Comparison of ENCODE assay signal across 8 cellular contexts in the genomic region with DNA sequence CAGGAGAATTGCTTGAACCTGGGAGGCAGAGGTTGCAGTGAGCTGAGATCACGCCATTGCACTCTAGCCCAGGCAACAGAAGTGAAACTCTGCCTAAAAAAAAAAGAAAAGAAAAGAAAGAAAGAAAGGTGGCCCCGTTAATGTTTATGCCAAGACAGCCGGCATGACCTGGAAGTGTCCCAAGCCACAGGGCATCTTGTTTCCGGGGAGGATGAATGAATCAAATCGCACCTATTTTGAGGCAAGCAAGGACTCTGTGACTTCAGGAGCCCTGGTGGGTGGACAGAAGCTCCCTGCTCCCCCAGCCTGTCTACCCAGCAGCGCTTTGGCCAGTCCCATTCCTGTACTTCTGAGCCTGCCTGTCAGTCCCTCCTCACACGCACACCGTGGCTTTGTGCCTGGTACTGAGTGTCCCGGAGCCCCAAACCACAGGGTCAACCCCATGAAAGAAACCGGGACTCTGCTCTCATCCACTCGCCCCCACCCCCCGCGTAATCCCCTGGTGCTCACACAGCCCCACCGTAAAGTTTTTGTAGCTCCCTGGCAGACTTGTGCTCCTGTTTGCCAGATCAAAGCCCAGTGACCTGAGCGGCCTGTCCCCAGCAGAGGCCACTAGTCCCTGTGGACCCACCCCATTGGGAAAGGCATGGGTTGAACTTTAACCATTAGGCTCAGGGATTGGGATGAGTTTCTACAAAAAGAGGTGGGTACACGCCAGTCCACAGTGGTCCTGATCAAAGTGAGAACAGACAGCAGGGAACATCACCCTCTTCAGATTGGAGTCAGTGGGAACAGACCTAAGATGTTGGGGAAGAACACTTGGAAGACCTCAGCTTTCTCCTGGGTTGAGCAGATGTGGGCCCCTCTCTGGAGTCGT. TPM values are rescaled to one million over a fixed set of nuclear protein-coding genes. Genes with fewer than 3 reads are reported as not detected.
DNase-seq lines count a peak whose midpoint lies in the region; ATAC-seq lines count a peak whose summit lies in the region.

No MANE protein-coding gene starts in this region.

- no peaks in the 10 kb centered on the region for H3K9me3 Mint-ChIP-seq in activated naive CD4-positive, alpha-beta T cell treated with anti-CD3 and anti-CD28 coated beads for 36 hours
- no peaks in the 10 kb centered on the region for H3K9me3 Mint-ChIP-seq in activated CD4-positive, alpha-beta memory T cell treated with anti-CD3 and anti-CD28 coated beads for 36 hours

- intact Hi-C loops in activated naive CD4-positive, alpha-beta T cell treated with anti-CD3 and anti-CD28 coated beads for 36 hours (cut with micrococcal nuclease), result loop anchor here (1.0 to 2.0 kb wide), 4 partner anchors 19 to 71 kb away; a partner anchor contains a TSS
- intact Hi-C loops in activated CD4-positive, alpha-beta memory T cell treated with anti-CD3 and anti-CD28 coated beads for 36 hours (cut with micrococcal nuclease), result loop anchor here (1.0 kb wide), 2 partner anchors 34 to 136 kb away; a partner anchor contains a TSS

- POLR2A ChIA-PET in activated CD4-positive, alpha-beta memory T cell treated with anti-CD3 and anti-CD28 coated beads for 36 hours (lab: Charles Lee), result interaction anchor here (0.7 to 1.6 kb wide), 4 partner anchors 18 to 72 kb away, joined by 3 to 4 read pairs (median 4); no protein-coding TSS in a partner anchor

- no peaks in the 10 kb centered on the region for H3K27me3 Mint-ChIP-seq in activated naive CD4-positive, alpha-beta T cell treated with anti-CD3 and anti-CD28 coated beads for 36 hours (ENCODE audit: low read depth)
- no peaks in the 10 kb centered on the region for H3K27me3 Mint-ChIP-seq in activated CD4-positive, alpha-beta memory T cell treated with anti-CD3 and anti-CD28 coated beads for 36 hours

- ATAC-seq in HG03354 (IDR thresholded peaks at IDR 0.05; ENCODE audit: poor library complexity, severe bottlenecking, unreplicated experiment), result peak; percentile 18

- CTCF ChIA-PET in activated naive CD4-positive, alpha-beta T cell treated with anti-CD3 and anti-CD28 coated beads for 36 hours (lab: Charles Lee), result interaction anchor here (0.6 to 1.6 kb wide), 2 partner anchors 13 to 243 kb away, joined by 3 read pairs; no protein-coding TSS in a partner anchor
- CTCF ChIA-PET in activated CD4-positive, alpha-beta memory T cell treated with anti-CD3 and anti-CD28 coated beads for 36 hours (lab: Charles Lee), result interaction anchor here (0.9 to 2.0 kb wide), 5 partner anchors 60 to 262 kb away, joined by 3 to 5 read pairs (median 3); no protein-coding TSS in a partner anchor

- peaks cover 1% of the 10 kb centered on the region for H3K36me3 Mint-ChIP-seq in activated naive CD4-positive, alpha-beta T cell treated with anti-CD3 and anti-CD28 coated beads for 36 hours (ENCODE audit: low read depth)
- H3K36me3 Mint-ChIP-seq in activated CD4-positive, alpha-beta memory T cell treated with anti-CD3 and anti-CD28 coated beads for 36 hours, result peaks cover 3% of the 10 kb centered on the region

- H3K27ac Mint-ChIP-seq in activated naive CD4-positive, alpha-beta T cell treated with anti-CD3 and anti-CD28 coated beads for 36 hours, result peak overlapping the region; percentile 59
- peak overlapping the region; percentile 84 for H3K27ac Mint-ChIP-seq in activated CD4-positive, alpha-beta memory T cell treated with anti-CD3 and anti-CD28 coated beads for 36 hours

- DNase-seq in activated naive CD4-positive, alpha-beta T cell treated with anti-CD3 and anti-CD28 coated beads for 36 hours, result peak; percentile 63
- no peak for DNase-seq in activated naive CD4-positive, alpha-beta T cell (lab: John Stamatoyannopoulos, UW)
- peak; percentile 61 for DNase-seq in activated CD4-positive, alpha-beta memory T cell treated with anti-CD3 and anti-CD28 coated beads for 36 hours
- peak; percentile 71 for DNase-seq in glomerular visceral epithelial cell (ENCODE audit: extremely low spot score)
- DNase-seq in renal cortical epithelial cell (ENCODE audit: low read depth), result peak; percentile 80
- no peak for DNase-seq in cortex of kidney (lab: John Stamatoyannopoulos, UW)
- no peak for DNase-seq in SIG-M5 (lab: John Stamatoyannopoulos, UW)

- peaks cover 26% of the 10 kb centered on the region for H3K4me1 Mint-ChIP-seq in activated naive CD4-positive, alpha-beta T cell treated with anti-CD3 and anti-CD28 coated beads for 36 hours (ENCODE audit: low read depth)
- H3K4me1 Mint-ChIP-seq in activated CD4-positive, alpha-beta memory T cell treated with anti-CD3 and anti-CD28 coated beads for 36 hours (ENCODE audit: low read depth), result peaks cover 12% of the 10 kb centered on the region

- H3K4me3 Mint-ChIP-seq in activated naive CD4-positive, alpha-beta T cell treated with anti-CD3 and anti-CD28 coated beads for 36 hours, result peak overlapping the region; percentile 78
- H3K4me3 Mint-ChIP-seq in activated CD4-positive, alpha-beta memory T cell treated with anti-CD3 and anti-CD28 coated beads for 36 hours, result peak overlapping the region; percentile 94

RNA-seq across cellular contexts. Expression of a gene that starts 19.3 kb away (rescaled TPM):
- total RNA-seq in activated naive CD4-positive, alpha-beta T cell treated with anti-CD3 and anti-CD28 coated beads for 36 hours, result 10 to 100 TPM; 39.2 to 41.4 TPM
- total RNA-seq in activated CD4-positive, alpha-beta memory T cell treated with anti-CD3 and anti-CD28 coated beads for 36 hours, result 10 to 100 TPM; 60.7 to 61.4 TPM
- 36.0 and 40.6 TPM in 2 replicates for total RNA-seq in renal cortical epithelial cell

RNA-seq across cellular contexts. Expression of a gene that starts 34.5 kb away (rescaled TPM):
- 10 to 100 TPM; 36.6 to 38.4 TPM for total RNA-seq in activated naive CD4-positive, alpha-beta T cell treated with anti-CD3 and anti-CD28 coated beads for 36 hours
- 10 to 100 TPM; 54.7 to 54.8 TPM for total RNA-seq in activated CD4-positive, alpha-beta memory T cell treated with anti-CD3 and anti-CD28 coated beads for 36 hours
- 26.9 and 46.8 TPM in 2 replicates for total RNA-seq in renal cortical epithelial cell

RNA-seq across cellular contexts. Expression of a gene that starts 38.8 kb away (rescaled TPM):
- total RNA-seq in activated naive CD4-positive, alpha-beta T cell treated with anti-CD3 and anti-CD28 coated beads for 36 hours, result under 1 TPM; 0.67 to 0.86 TPM
- total RNA-seq in activated CD4-positive, alpha-beta memory T cell treated with anti-CD3 and anti-CD28 coated beads for 36 hours, result 1 to 10 TPM in 1 of 2 experiments, under 1 TPM in 1; 0.83 to 1.6 TPM
- total RNA-seq in renal cortical epithelial cell, result not detected in 2 replicates

RNA-seq across cellular contexts. Expression of a gene that starts 46.5 kb away (rescaled TPM):
- total RNA-seq in activated naive CD4-positive, alpha-beta T cell treated with anti-CD3 and anti-CD28 coated beads for 36 hours, result 100 to 1,000 TPM; 133 to 134 TPM
- 100 to 1,000 TPM; 199 to 202 TPM for total RNA-seq in activated CD4-positive, alpha-beta memory T cell treated with anti-CD3 and anti-CD28 coated beads for 36 hours
- total RNA-seq in renal cortical epithelial cell, result 0.25 TPM in 1 of 2 replicates, not detected in the other

RNA-seq across cellular contexts. Expression of a gene that starts 59.4 kb away (rescaled TPM):
- 1 to 10 TPM; 5.3 to 6.0 TPM for total RNA-seq in activated naive CD4-positive, alpha-beta T cell treated with anti-CD3 and anti-CD28 coated beads for 36 hours
- 10 to 100 TPM; 13.1 to 13.6 TPM for total RNA-seq in activated CD4-positive, alpha-beta memory T cell treated with anti-CD3 and anti-CD28 coated beads for 36 hours
- 12.7 and 13.8 TPM in 2 replicates for total RNA-seq in renal cortical epithelial cell

Comparison
In these comparisons a context has a peak if more than half of its experiments do, and no peak if none do; other contexts are left out.
1. DNase-seq: peak in activated naive CD4-positive, alpha-beta T cell treated with anti-CD3 and anti-CD28 coated beads for 36 hours (single experiment), activated CD4-positive, alpha-beta memory T cell treated with anti-CD3 and anti-CD28 coated beads for 36 hours (single experiment), glomerular visceral epithelial cell (single experiment) and renal cortical epithelial cell (single experiment); none in activated naive CD4-positive, alpha-beta T cell (0 of 4), cortex of kidney (single experiment) and SIG-M5 (single experiment).